ENCODE assay signal across 1 cellular context in the genomic region with DNA sequence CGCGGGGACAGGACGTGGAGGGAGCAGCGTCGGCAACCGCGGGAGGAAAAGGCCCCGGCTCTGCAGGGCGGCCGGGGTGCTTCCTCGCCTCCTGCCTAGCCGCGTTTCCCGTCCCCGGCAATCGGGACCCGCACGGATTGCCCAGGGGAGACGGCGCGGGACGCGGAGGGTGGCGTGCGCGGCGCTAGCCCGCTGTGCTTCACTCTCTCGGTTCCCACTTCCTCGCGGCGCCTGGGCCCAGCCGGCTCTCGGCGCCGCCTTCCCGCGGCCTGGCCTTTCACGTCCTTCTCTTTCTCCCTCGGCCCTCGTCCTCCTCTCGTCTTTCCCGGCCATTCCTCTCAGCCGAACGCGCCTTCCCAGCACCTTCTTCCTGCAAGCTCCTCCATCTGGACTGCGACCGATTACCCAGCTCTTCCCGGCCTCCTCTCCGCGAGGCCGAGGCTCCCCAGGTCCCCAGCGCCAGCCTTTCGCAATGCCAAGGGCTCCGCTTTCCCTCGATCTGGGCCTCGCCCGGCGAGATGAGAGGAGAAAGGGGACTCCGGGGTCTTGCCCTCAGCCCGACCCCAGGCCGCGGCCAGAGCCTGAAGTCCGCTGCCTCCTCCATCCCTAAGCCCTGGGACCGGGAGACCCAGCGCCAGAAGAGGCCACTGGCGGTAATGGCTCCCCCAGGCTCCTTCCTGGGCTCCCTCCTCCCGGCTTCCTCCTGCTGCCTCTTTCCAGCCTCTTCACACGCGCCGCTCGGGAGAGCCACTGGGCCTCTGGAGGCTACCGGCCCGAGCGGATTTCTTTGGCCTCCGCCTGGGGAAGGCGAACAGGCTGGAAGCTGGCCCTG.
A peak's percentile ranks its signal among the peaks of the same experiment; 100 is the strongest.
TF ChIP-seq lines count a peak whose summit lies in the region.

No MANE protein-coding gene starts in this region.

TF ChIP-seq in HepG2, 621 proteins besides CTCF, POLR2A, EP300 and RAD21 (continued from another document and continues in another):
- TF ChIP-seq, protein P1, sequence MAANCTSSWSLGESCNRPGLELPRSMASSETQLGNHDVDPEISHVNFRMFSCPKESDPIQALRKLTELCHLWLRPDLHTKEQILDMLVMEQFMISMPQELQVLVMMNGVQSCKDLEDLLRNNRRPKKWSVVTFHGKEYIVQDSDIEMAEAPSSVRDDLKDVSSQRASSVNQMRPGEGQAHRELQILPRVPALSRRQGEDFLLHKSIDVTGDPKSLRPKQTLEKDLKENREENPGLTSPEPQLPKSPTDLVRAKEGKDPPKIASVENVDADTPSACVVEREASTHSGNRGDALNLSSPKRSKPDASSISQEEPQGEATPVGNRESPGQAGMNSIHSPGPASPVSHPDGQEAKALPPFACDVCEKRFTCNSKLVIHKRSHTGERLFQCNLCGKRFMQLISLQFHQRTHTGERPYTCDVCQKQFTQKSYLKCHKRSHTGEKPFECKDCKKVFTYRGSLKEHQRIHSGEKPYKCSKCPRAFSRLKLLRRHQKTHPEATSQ (CRISPR knock-in tag; IDR thresholded peaks at IDR 0.05; ENCODE audit: borderline replicate concordance): no peak
- TF ChIP-seq, protein P2, sequence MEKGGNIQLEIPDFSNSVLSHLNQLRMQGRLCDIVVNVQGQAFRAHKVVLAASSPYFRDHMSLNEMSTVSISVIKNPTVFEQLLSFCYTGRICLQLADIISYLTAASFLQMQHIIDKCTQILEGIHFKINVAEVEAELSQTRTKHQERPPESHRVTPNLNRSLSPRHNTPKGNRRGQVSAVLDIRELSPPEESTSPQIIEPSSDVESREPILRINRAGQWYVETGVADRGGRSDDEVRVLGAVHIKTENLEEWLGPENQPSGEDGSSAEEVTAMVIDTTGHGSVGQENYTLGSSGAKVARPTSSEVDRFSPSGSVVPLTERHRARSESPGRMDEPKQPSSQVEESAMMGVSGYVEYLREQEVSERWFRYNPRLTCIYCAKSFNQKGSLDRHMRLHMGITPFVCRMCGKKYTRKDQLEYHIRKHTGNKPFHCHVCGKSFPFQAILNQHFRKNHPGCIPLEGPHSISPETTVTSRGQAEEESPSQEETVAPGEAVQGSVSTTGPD (CRISPR knock-in tag; IDR thresholded peaks at IDR 0.05): no peak
- no peak for TF ChIP-seq SMAD3 (CRISPR knock-in tag; IDR thresholded peaks at IDR 0.05)
- peak; percentile 21; the same call in 1 of the 2 replicates for TF ChIP-seq ZSCAN29 (CRISPR knock-in tag; conservative IDR thresholded peaks at IDR 0.05)
- TF ChIP-seq ERF (CRISPR knock-in tag; IDR thresholded peaks at IDR 0.05): no peak
- TF ChIP-seq, protein P3, sequence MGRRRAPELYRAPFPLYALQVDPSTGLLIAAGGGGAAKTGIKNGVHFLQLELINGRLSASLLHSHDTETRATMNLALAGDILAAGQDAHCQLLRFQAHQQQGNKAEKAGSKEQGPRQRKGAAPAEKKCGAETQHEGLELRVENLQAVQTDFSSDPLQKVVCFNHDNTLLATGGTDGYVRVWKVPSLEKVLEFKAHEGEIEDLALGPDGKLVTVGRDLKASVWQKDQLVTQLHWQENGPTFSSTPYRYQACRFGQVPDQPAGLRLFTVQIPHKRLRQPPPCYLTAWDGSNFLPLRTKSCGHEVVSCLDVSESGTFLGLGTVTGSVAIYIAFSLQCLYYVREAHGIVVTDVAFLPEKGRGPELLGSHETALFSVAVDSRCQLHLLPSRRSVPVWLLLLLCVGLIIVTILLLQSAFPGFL (CRISPR knock-in tag; IDR thresholded peaks at IDR 0.05): peak; percentile 87; the same call in 1 of the 2 replicates
- TF ChIP-seq ZNF747 (CRISPR knock-in tag; IDR thresholded peaks at IDR 0.05; ENCODE audit: borderline replicate concordance): peak; percentile 89
- TF ChIP-seq, protein P4, sequence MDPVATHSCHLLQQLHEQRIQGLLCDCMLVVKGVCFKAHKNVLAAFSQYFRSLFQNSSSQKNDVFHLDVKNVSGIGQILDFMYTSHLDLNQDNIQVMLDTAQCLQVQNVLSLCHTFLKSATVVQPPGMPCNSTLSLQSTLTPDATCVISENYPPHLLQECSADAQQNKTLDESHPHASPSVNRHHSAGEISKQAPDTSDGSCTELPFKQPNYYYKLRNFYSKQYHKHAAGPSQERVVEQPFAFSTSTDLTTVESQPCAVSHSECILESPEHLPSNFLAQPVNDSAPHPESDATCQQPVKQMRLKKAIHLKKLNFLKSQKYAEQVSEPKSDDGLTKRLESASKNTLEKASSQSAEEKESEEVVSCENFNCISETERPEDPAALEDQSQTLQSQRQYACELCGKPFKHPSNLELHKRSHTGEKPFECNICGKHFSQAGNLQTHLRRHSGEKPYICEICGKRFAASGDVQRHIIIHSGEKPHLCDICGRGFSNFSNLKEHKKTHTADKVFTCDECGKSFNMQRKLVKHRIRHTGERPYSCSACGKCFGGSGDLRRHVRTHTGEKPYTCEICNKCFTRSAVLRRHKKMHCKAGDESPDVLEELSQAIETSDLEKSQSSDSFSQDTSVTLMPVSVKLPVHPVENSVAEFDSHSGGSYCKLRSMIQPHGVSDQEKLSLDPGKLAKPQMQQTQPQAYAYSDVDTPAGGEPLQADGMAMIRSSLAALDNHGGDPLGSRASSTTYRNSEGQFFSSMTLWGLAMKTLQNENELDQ (CRISPR knock-in tag; IDR thresholded peaks at IDR 0.05; ENCODE audit: borderline replicate concordance): no peak
- TF ChIP-seq ZEB1 (IDR thresholded peaks at IDR 0.05; ENCODE audit: insufficient replicate concordance, low read depth): peak; percentile 9
- TF ChIP-seq ZNF615 (CRISPR knock-in tag; IDR thresholded peaks at IDR 0.05; ENCODE audit: borderline replicate concordance): 0 out of 2 replicates have a peak, but pooled peaks have one; percentile 28
- TF ChIP-seq, protein P5, sequence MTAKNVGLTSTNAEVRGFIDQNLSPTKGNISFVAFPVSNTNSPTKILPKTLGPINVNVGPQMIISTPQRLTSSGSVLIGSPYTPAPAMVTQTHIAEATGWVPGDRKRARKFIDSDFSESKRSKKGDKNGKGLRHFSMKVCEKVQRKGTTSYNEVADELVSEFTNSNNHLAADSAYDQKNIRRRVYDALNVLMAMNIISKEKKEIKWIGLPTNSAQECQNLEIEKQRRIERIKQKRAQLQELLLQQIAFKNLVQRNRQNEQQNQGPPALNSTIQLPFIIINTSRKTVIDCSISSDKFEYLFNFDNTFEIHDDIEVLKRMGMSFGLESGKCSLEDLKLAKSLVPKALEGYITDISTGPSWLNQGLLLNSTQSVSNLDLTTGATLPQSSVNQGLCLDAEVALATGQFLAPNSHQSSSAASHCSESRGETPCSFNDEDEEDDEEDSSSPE (CRISPR knock-in tag; IDR thresholded peaks at IDR 0.05): no peak; the same call in 1 of the 2 replicates
- TF ChIP-seq ZNF101 (CRISPR knock-in tag; IDR thresholded peaks at IDR 0.05; ENCODE audit: borderline replicate concordance, low read depth): no peak
- TF ChIP-seq, protein P6, sequence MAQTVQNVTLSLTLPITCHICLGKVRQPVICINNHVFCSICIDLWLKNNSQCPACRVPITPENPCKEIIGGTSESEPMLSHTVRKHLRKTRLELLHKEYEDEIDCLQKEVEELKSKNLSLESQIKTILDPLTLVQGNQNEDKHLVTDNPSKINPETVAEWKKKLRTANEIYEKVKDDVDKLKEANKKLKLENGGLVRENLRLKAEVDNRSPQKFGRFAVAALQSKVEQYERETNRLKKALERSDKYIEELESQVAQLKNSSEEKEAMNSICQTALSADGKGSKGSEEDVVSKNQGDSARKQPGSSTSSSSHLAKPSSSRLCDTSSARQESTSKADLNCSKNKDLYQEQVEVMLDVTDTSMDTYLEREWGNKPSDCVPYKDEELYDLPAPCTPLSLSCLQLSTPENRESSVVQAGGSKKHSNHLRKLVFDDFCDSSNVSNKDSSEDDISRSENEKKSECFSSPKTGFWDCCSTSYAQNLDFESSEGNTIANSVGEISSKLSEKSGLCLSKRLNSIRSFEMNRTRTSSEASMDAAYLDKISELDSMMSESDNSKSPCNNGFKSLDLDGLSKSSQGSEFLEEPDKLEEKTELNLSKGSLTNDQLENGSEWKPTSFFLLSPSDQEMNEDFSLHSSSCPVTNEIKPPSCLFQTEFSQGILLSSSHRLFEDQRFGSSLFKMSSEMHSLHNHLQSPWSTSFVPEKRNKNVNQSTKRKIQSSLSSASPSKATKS (CRISPR knock-in tag; IDR thresholded peaks at IDR 0.05): peak; percentile 55; the same call in 1 of the 2 replicates
- no peak; the same call in 1 of the 2 replicates for TF ChIP-seq ZNF333 (CRISPR knock-in tag; IDR thresholded peaks at IDR 0.05; ENCODE audit: borderline replicate concordance)
- TF ChIP-seq ZNF431 (CRISPR knock-in tag; IDR thresholded peaks at IDR 0.05; ENCODE audit: borderline replicate concordance, low read depth): no peak
- no peak for TF ChIP-seq ZNF781 (CRISPR knock-in tag; IDR thresholded peaks at IDR 0.05; ENCODE audit: borderline replicate concordance, not compliant biosample characterization)
- TF ChIP-seq MATR3 (CRISPR knock-in tag; IDR thresholded peaks at IDR 0.05): no peak
- peak; percentile 55; the same call in 1 of the 2 replicates for TF ChIP-seq RBFOX2 (IDR thresholded peaks at IDR 0.05; ENCODE audit: low read depth, low read length)
- TF ChIP-seq CBX2 (IDR thresholded peaks at IDR 0.05; ENCODE audit: low read depth, low read length): no peak
- 0 out of 2 replicates have a peak, but pooled peaks have one; percentile 62 for TF ChIP-seq CBX2 (CRISPR knock-in tag; IDR thresholded peaks at IDR 0.05; ENCODE audit: low read depth)
- TF ChIP-seq, protein P7, sequence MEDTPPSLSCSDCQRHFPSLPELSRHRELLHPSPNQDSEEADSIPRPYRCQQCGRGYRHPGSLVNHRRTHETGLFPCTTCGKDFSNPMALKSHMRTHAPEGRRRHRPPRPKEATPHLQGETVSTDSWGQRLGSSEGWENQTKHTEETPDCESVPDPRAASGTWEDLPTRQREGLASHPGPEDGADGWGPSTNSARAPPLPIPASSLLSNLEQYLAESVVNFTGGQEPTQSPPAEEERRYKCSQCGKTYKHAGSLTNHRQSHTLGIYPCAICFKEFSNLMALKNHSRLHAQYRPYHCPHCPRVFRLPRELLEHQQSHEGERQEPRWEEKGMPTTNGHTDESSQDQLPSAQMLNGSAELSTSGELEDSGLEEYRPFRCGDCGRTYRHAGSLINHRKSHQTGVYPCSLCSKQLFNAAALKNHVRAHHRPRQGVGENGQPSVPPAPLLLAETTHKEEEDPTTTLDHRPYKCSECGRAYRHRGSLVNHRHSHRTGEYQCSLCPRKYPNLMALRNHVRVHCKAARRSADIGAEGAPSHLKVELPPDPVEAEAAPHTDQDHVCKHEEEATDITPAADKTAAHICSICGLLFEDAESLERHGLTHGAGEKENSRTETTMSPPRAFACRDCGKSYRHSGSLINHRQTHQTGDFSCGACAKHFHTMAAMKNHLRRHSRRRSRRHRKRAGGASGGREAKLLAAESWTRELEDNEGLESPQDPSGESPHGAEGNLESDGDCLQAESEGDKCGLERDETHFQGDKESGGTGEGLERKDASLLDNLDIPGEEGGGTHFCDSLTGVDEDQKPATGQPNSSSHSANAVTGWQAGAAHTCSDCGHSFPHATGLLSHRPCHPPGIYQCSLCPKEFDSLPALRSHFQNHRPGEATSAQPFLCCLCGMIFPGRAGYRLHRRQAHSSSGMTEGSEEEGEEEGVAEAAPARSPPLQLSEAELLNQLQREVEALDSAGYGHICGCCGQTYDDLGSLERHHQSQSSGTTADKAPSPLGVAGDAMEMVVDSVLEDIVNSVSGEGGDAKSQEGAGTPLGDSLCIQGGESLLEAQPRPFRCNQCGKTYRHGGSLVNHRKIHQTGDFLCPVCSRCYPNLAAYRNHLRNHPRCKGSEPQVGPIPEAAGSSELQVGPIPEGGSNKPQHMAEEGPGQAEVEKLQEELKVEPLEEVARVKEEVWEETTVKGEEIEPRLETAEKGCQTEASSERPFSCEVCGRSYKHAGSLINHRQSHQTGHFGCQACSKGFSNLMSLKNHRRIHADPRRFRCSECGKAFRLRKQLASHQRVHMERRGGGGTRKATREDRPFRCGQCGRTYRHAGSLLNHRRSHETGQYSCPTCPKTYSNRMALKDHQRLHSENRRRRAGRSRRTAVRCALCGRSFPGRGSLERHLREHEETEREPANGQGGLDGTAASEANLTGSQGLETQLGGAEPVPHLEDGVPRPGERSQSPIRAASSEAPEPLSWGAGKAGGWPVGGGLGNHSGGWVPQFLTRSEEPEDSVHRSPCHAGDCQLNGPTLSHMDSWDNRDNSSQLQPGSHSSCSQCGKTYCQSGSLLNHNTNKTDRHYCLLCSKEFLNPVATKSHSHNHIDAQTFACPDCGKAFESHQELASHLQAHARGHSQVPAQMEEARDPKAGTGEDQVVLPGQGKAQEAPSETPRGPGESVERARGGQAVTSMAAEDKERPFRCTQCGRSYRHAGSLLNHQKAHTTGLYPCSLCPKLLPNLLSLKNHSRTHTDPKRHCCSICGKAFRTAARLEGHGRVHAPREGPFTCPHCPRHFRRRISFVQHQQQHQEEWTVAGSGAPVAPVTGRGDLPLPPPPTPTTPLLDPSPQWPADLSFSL (CRISPR knock-in tag; IDR thresholded peaks at IDR 0.05): no peak
- TF ChIP-seq, protein P8, sequence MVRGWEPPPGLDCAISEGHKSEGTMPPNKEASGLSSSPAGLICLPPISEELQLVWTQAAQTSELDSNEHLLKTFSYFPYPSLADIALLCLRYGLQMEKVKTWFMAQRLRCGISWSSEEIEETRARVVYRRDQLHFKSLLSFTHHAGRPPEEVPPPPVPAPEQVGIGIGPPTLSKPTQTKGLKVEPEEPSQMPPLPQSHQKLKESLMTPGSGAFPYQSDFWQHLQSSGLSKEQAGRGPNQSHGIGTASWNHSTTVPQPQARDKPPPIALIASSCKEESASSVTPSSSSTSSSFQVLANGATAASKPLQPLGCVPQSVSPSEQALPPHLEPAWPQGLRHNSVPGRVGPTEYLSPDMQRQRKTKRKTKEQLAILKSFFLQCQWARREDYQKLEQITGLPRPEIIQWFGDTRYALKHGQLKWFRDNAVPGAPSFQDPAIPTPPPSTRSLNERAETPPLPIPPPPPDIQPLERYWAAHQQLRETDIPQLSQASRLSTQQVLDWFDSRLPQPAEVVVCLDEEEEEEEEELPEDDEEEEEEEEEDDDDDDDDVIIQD (CRISPR knock-in tag; IDR thresholded peaks at IDR 0.05; ENCODE audit: low read depth): no peak
- peak; percentile 35 for TF ChIP-seq SAP130 (CRISPR knock-in tag; IDR thresholded peaks at IDR 0.05; ENCODE audit: low read depth)
- TF ChIP-seq GATAD2A (CRISPR knock-in tag; IDR thresholded peaks at IDR 0.05): peak; percentile 56
- TF ChIP-seq ZNF263 (CRISPR knock-in tag; IDR thresholded peaks at IDR 0.05): peak; percentile 82; the same call in 1 of the 2 replicates
- 0 out of 2 replicates have a peak, but pooled peaks have one; percentile 7 for TF ChIP-seq ETV6 (CRISPR knock-in tag; conservative IDR thresholded peaks at IDR 0.05)
- TF ChIP-seq, protein P9, sequence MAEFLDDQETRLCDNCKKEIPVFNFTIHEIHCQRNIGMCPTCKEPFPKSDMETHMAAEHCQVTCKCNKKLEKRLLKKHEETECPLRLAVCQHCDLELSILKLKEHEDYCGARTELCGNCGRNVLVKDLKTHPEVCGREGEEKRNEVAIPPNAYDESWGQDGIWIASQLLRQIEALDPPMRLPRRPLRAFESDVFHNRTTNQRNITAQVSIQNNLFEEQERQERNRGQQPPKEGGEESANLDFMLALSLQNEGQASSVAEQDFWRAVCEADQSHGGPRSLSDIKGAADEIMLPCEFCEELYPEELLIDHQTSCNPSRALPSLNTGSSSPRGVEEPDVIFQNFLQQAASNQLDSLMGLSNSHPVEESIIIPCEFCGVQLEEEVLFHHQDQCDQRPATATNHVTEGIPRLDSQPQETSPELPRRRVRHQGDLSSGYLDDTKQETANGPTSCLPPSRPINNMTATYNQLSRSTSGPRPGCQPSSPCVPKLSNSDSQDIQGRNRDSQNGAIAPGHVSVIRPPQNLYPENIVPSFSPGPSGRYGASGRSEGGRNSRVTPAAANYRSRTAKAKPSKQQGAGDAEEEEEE (CRISPR knock-in tag; IDR thresholded peaks at IDR 0.05; ENCODE audit: borderline replicate concordance): no peak
- no peak for TF ChIP-seq CENPX (CRISPR knock-in tag; IDR thresholded peaks at IDR 0.05)
- no peak for TF ChIP-seq TOPORS (CRISPR knock-in tag; IDR thresholded peaks at IDR 0.05)
- TF ChIP-seq ZNF557 (CRISPR knock-in tag; IDR thresholded peaks at IDR 0.05): peak; percentile 56; the same call in 1 of the 2 replicates
